ENCODE assay signal across 15 cellular contexts in genomic region chrX:20421697-20422096, GRCh38.
DNase-seq lines count a peak whose midpoint lies in the region; ATAC-seq and TF ChIP-seq lines count a peak whose summit lies in the region.
"Had no signal": no experiment of that assay in that cellular context is flagged by ENCODE, and none has a peak within 500 bp of the region (broad histone marks: within the 10 kb centered on the region; RNA-seq: fewer than 3 reads in every experiment).

No MANE protein-coding gene starts in this region.

- H2BK120ac ChIP-seq in mesenchymal stem cell (ENCODE audit: low read depth, low read length) = no peak overlapping the region

- H3K27ac Mint-ChIP-seq in CD4-positive, alpha-beta T cell = peak overlapping the region; percentile 74
- H3K27ac Mint-ChIP-seq in naive thymus-derived CD8-positive, alpha-beta T cell = peak overlapping the region; percentile 54 to 91 (median 84)
- no peak overlapping the region for H3K27ac Mint-ChIP-seq in activated CD4-positive, alpha-beta memory T cell treated with anti-CD3 and anti-CD28 coated beads, Interleukin-2, amount 10 ng/mL, durations not matched to agents 7 days and 5 days
- H3K27ac Mint-ChIP-seq: CD8-positive, alpha-beta memory T cell had no signal

- 0 out of 2 replicates have a peak overlapping the region, but pooled peaks have one; percentile 27 for H2AFZ ChIP-seq in Loucy (ENCODE audit: low read length)
- H2AFZ ChIP-seq in mesenchymal stem cell (ENCODE audit: low read depth, low read length) = no peak overlapping the region

- H3K4me1 Mint-ChIP-seq in CD4-positive, alpha-beta T cell (ENCODE audit: low read depth) = peaks cover 38% of the 10 kb centered on the region
- H3K4me1 Mint-ChIP-seq in naive thymus-derived CD8-positive, alpha-beta T cell = peaks cover 19 to 48% (median 42%) of the 10 kb centered on the region in 4 donors
- H3K4me1 Mint-ChIP-seq in activated CD4-positive, alpha-beta memory T cell treated with anti-CD3 and anti-CD28 coated beads, Interleukin-2, amount 10 ng/mL, durations not matched to agents 7 days and 5 days = peaks cover 10% of the 10 kb centered on the region

- no peak overlapping the region for H3K4ac ChIP-seq in mesenchymal stem cell (ENCODE audit: low read depth in 1 of 2, low read length in 2 of 2)

- no peaks in the 10 kb centered on the region for H3K27me3 Mint-ChIP-seq in CD4-positive, alpha-beta T cell
- H3K27me3 Mint-ChIP-seq in naive thymus-derived CD8-positive, alpha-beta T cell = no peaks in the 10 kb centered on the region
- no peaks in the 10 kb centered on the region for H3K27me3 Mint-ChIP-seq in activated CD4-positive, alpha-beta memory T cell treated with anti-CD3 and anti-CD28 coated beads, Interleukin-2, amount 10 ng/mL, durations not matched to agents 7 days and 5 days

- H3K4me2 ChIP-seq in Loucy (ENCODE audit: low read depth, low read length, poor library complexity, severe bottlenecking) (peak overlapping the region; percentile 27), mesenchymal stem cell (ENCODE audit: low read length, poor library complexity, severe bottlenecking) (no peak overlapping the region)

- no peak for DNase-seq in CD4-positive, alpha-beta T cell
- DNase-seq in mesenchymal stem cell (no peak), uterus (no peak)
- no peak for DNase-seq in naive thymus-derived CD8-positive, alpha-beta T cell
- no peak for DNase-seq in activated CD4-positive, alpha-beta memory T cell treated with anti-CD3 and anti-CD28 coated beads, Interleukin-2, amount 10 ng/mL, durations not matched to agents 7 days and 5 days
- DNase-seq: BE2C; Caco-2; CD8-positive, alpha-beta memory T cell; DND-41; GDM1 had no signal

- WGBS in mesenchymal stem cell = 95% methylated on average over 2 of the region's 2 CpGs

- no peaks in the 10 kb centered on the region for H4K20me1 ChIP-seq in Loucy (ENCODE audit: insufficient read depth, low read length, poor library complexity, severe bottlenecking)

- no peak for TF ChIP-seq CTCF in CD4-positive, alpha-beta T cell (IDR thresholded peaks at IDR 0.05)
- no peak for TF ChIP-seq CTCF in Loucy (conservative IDR thresholded peaks at IDR 0.05; ENCODE audit: low read length)
- no peak for TF ChIP-seq CTCF in uterus (IDR thresholded peaks at IDR 0.05)

- no peak overlapping the region for H2BK12ac ChIP-seq in mesenchymal stem cell (ENCODE audit: low read length in 2 of 2)

- H3K79me1 ChIP-seq in mesenchymal stem cell (replicated peaks; ENCODE audit: low read length, poor library complexity, severe bottlenecking) = no peaks in the 10 kb centered on the region

- H2BK15ac ChIP-seq in mesenchymal stem cell (ENCODE audit: low read depth, poor library complexity, severe bottlenecking) = no peak overlapping the region

- no peak overlapping the region for H3K27ac ChIP-seq in CD4-positive, alpha-beta T cell (ENCODE audit: low read depth, low read length)
- H3K27ac ChIP-seq in mesenchymal stem cell (ENCODE audit: low read length, poor library complexity, severe bottlenecking) (no peak overlapping the region), uterus (no peak overlapping the region)
- H3K27ac ChIP-seq: C4-2B had no signal

- intact Hi-C loops in CD4-positive, alpha-beta T cell (cut with DNase I, micrococcal nuclease) = no loop called here
- intact Hi-C loops in uterus (cut with DNase I; ENCODE audit: low total_unique reads) = no loop called here

- no peak overlapping the region for H4K8ac ChIP-seq in mesenchymal stem cell (ENCODE audit: low read length)

- no peak overlapping the region for H3K14ac ChIP-seq in mesenchymal stem cell (ENCODE audit: low read length in 2 of 2)

- no peak for TF ChIP-seq POLR2A in uterus (IDR thresholded peaks at IDR 0.05)

- H3K4me3 ChIP-seq in Loucy (ENCODE audit: low read length, poor library complexity, severe bottlenecking) = no peak overlapping the region
- no peak overlapping the region for H3K4me3 ChIP-seq in mesenchymal stem cell (ENCODE audit: insufficient read depth in 1 of 2, low read depth in 1 of 2, low read length in 2 of 2)
- no peak overlapping the region for H3K4me3 ChIP-seq in uterus

- no peaks in the 10 kb centered on the region for H3K9me3 ChIP-seq in CD4-positive, alpha-beta T cell (ENCODE audit: control insufficient read depth, low read length)
- H3K9me3 ChIP-seq in Loucy (ENCODE audit: insufficient read depth, low read depth, low read length) (no peaks in the 10 kb centered on the region), mesenchymal stem cell (ENCODE audit: control insufficient read depth, low read length) (no peaks in the 10 kb centered on the region), uterus (no peaks in the 10 kb centered on the region)
- H3K9me3 ChIP-seq: BE2C, Caco-2 had no signal

- no peaks in the 10 kb centered on the region for H3K9me2 ChIP-seq in Loucy (replicated peaks; ENCODE audit: low read depth, low read length)

- H3K27me3 ChIP-seq in CD4-positive, alpha-beta T cell (ENCODE audit: control insufficient read depth, insufficient read depth, low read length) = no peaks in the 10 kb centered on the region
- H3K27me3 ChIP-seq in Loucy (ENCODE audit: insufficient read depth, low read length, poor library complexity, severe bottlenecking) = no peaks in the 10 kb centered on the region
- no peaks in the 10 kb centered on the region for H3K27me3 ChIP-seq in mesenchymal stem cell (ENCODE audit: control insufficient read depth in 1 of 2, insufficient read depth in 1 of 2, low read length in 2 of 2)
- no peaks in the 10 kb centered on the region for H3K27me3 ChIP-seq in uterus
- H3K27me3 ChIP-seq: BE2C had no signal

- no peak overlapping the region for H3K23ac ChIP-seq in mesenchymal stem cell (ENCODE audit: low read length in 2 of 2)

- no peak overlapping the region for H2BK5ac ChIP-seq in mesenchymal stem cell (ENCODE audit: low read depth, low read length, poor library complexity, severe bottlenecking)

- ATAC-seq in CD4-positive, alpha-beta T cell (ENCODE audit: poor library complexity) = no peak
- ATAC-seq in naive thymus-derived CD8-positive, alpha-beta T cell = no peak
- no peak for ATAC-seq in GM18909 (IDR thresholded peaks at IDR 0.05; ENCODE audit: poor library complexity, unreplicated experiment)
- ATAC-seq: HCT116, HepG2 had no signal

- H3K18ac ChIP-seq in mesenchymal stem cell (ENCODE audit: low read depth in 1 of 2, low read length in 2 of 2) = no peak overlapping the region

- H3K9me3 Mint-ChIP-seq in CD4-positive, alpha-beta T cell = no peaks in the 10 kb centered on the region
- H3K9me3 Mint-ChIP-seq in naive thymus-derived CD8-positive, alpha-beta T cell = peaks cover 0 to 1% (median 0%) of the 10 kb centered on the region in 9 donors
- no peaks in the 10 kb centered on the region for H3K9me3 Mint-ChIP-seq in activated CD4-positive, alpha-beta memory T cell treated with anti-CD3 and anti-CD28 coated beads, Interleukin-2, amount 10 ng/mL, durations not matched to agents 7 days and 5 days

- no peaks in the 10 kb centered on the region for H3K79me2 ChIP-seq in Loucy (ENCODE audit: insufficient read depth, low read length)

- no peak overlapping the region for H3K4me3 Mint-ChIP-seq in CD4-positive, alpha-beta T cell
- peak overlapping the region in 5 of 10 donors; percentile 0 to 60 (median 45) for H3K4me3 Mint-ChIP-seq in naive thymus-derived CD8-positive, alpha-beta T cell
- H3K4me3 Mint-ChIP-seq in activated CD4-positive, alpha-beta memory T cell treated with anti-CD3 and anti-CD28 coated beads, Interleukin-2, amount 10 ng/mL, durations not matched to agents 7 days and 5 days = no peak overlapping the region

- H3K4me1 ChIP-seq in Loucy (ENCODE audit: insufficient read depth, low read length, poor library complexity, severe bottlenecking) = peaks cover 42% of the 10 kb centered on the region
- H3K4me1 ChIP-seq in mesenchymal stem cell (ENCODE audit: control insufficient read depth, insufficient read depth, low read depth, low read length) = no peaks in the 10 kb centered on the region
- H3K4me1 ChIP-seq in uterus = no peaks in the 10 kb centered on the region
- H3K4me1 ChIP-seq: BE2C, Caco-2 had no signal

- no peak overlapping the region for H2AK5ac ChIP-seq in mesenchymal stem cell (ENCODE audit: low read length, severe bottlenecking)

- POLR2A ChIA-PET in CD4-positive, alpha-beta T cell (lab: Charles Lee) = interaction anchor here (1.1 to 1.2 kb wide), 2 partner anchors 9 to 16 kb away, joined by 3 to 5 read pairs; no protein-coding TSS in a partner anchor
- POLR2A ChIA-PET in naive thymus-derived CD8-positive, alpha-beta T cell (lab: Charles Lee) = interaction anchor here (1.1 kb wide), 1 partner anchor 9 kb away, joined by 3 read pairs; no protein-coding TSS in a partner anchor
- POLR2A ChIA-PET in activated CD4-positive, alpha-beta memory T cell treated with anti-CD3 and anti-CD28 coated beads, Interleukin-2, amount 10 ng/mL, durations not matched to agents 7 days and 5 days (lab: Charles Lee) = no interaction called here

- H3K9ac ChIP-seq in Loucy (ENCODE audit: low read depth, low read length, poor library complexity, severe bottlenecking) (no peak overlapping the region), mesenchymal stem cell (ENCODE audit: low read length) (peak overlapping the region; percentile 14)

- H3K36me3 ChIP-seq in Loucy (ENCODE audit: insufficient read depth, low read length) (no peaks in the 10 kb centered on the region), mesenchymal stem cell (ENCODE audit: control insufficient read depth in 1 of 2, insufficient read depth in 2 of 2, low read depth in 1 of 2, low read length in 2 of 2) (no peaks in the 10 kb centered on the region), uterus (no peaks in the 10 kb centered on the region)
- H3K36me3 ChIP-seq: BE2C had no signal

- no peaks in the 10 kb centered on the region for H3K36me3 Mint-ChIP-seq in CD4-positive, alpha-beta T cell (ENCODE audit: low read depth)
- H3K36me3 Mint-ChIP-seq in naive thymus-derived CD8-positive, alpha-beta T cell = no peaks in the 10 kb centered on the region
- H3K36me3 Mint-ChIP-seq in activated CD4-positive, alpha-beta memory T cell treated with anti-CD3 and anti-CD28 coated beads, Interleukin-2, amount 10 ng/mL, durations not matched to agents 7 days and 5 days (ENCODE audit: low read depth) = no peaks in the 10 kb centered on the region

- peaks cover 2% of the 10 kb centered on the region; the same call in 1 of the 2 replicates for H3F3A ChIP-seq in Loucy (ENCODE audit: low read depth)

- H4K91ac ChIP-seq in mesenchymal stem cell (ENCODE audit: low read length) = no peak overlapping the region

- CTCF ChIA-PET in CD4-positive, alpha-beta T cell (lab: Charles Lee) = no interaction called here
- CTCF ChIA-PET in activated CD4-positive, alpha-beta memory T cell treated with anti-CD3 and anti-CD28 coated beads, Interleukin-2, amount 10 ng/mL, durations not matched to agents 7 days and 5 days (lab: Charles Lee) = no interaction called here
